ENCODE assay signal across 8 cellular contexts in genomic region chr20:63979549-63980316, GRCh38. TPM values are rescaled to one million over a fixed set of nuclear protein-coding genes. Genes with fewer than 3 reads are reported as not detected.
DNase-seq lines count a peak whose midpoint lies in the region; ATAC-seq and TF ChIP-seq lines count a peak whose summit lies in the region.

Gene SAMD10 (minus strand): TSS chr20:63979642. CDS start chr20:63979467, 175 bp downstream.

- peaks cover 83% of the 10 kb centered on the region for H3K36me3 Mint-ChIP-seq in Calu3 (ENCODE audit: insufficient read depth, unreplicated experiment)
- H3K36me3 Mint-ChIP-seq in activated B cell treated with CpG ODN at 0.5 μM for 24 hours (ENCODE audit: low read depth): peaks cover 30% of the 10 kb centered on the region

- 13 to 25% methylated on average over 17 to 39 of the region's 54 CpGs for WGBS in GM23248 (ENCODE audit: low coverage in 1 of 2, low lambda C conversion rate in 2 of 2, missing lambda C conversion rate in 2 of 2), 2 experiments

- no peaks in the 10 kb centered on the region for H3F3A ChIP-seq in GM23248 (ENCODE audit: insufficient read depth)

- CTCF ChIA-PET in Calu3 (lab: Charles Lee): interaction anchor here (0.5 to 2.5 kb wide), 8 partner anchors 23 to 707 kb away, joined by 3 to 26 read pairs (median 8); partner anchors contain the start of genes ARFGAP1, PTK6 and UCKL1
- CTCF ChIA-PET in activated B cell treated with CpG ODN at 0.5 μM for 24 hours (lab: Charles Lee): interaction anchor here (0.8 to 2.3 kb wide), 10 partner anchors 16 to 442 kb away, joined by 3 to 19 read pairs (median 4); partner anchors contain the start of genes ARFRP1, LKAAEAR1, PTK6 and TPD52L2

- H3K36me3 ChIP-seq in GM23248 (ENCODE audit: low read depth): peaks cover 11% of the 10 kb centered on the region; the same call in 1 of the 2 replicates
- H3K36me3 ChIP-seq in lower lobe of right lung: peaks cover 21% of the 10 kb centered on the region

- H3K4me3 ChIP-seq in GM23248 (peak within 1 kb of the TSS; percentile 56), lower lobe of right lung (peak within 1 kb of the TSS; percentile 91)

- in situ Hi-C loops in GM23248 (cut with MboI): no loop called here

- DNase-seq in Calu3: peak; percentile 81
- peak; percentile 33 for DNase-seq in GM23248
- DNase-seq in NCI-H1694 treated with DMSO at 0.1 percent for 48 hours (lab: John Stamatoyannopoulos, UW): peak; percentile 61
- peak; percentile 67 for DNase-seq in activated B cell treated with CpG ODN at 0.5 μM for 24 hours
- peak; percentile 58 for DNase-seq in central memory CD4-positive, alpha-beta T cell
- DNase-seq in lower lobe of right lung: no peak
- DNase-seq in stimulated activated CD8-positive, alpha-beta memory T cell treated with anti-CD3 and anti-CD28 coated beads, Interleukin-15, amount 100 ng/mL, for 1 hour (ENCODE audit: low read depth): peak; percentile 38

- H3K9me3 Mint-ChIP-seq in Calu3 (ENCODE audit: low read depth, unreplicated experiment) (no peaks in the 10 kb centered on the region), activated B cell treated with CpG ODN at 0.5 μM for 24 hours (no peaks in the 10 kb centered on the region)

- H3K27me3 ChIP-seq in GM23248 (replicated peaks; ENCODE audit: insufficient read depth): no peaks in the 10 kb centered on the region
- no peaks in the 10 kb centered on the region for H3K27me3 ChIP-seq in lower lobe of right lung (ENCODE audit: low read depth)

- H3K4me1 ChIP-seq in GM23248 (ENCODE audit: insufficient read depth) (peaks cover 14% of the 10 kb centered on the region), lower lobe of right lung (peaks cover 44% of the 10 kb centered on the region)

- H3K4me3 Mint-ChIP-seq in Calu3 (ENCODE audit: low read depth, unreplicated experiment) (peak within 1 kb of the TSS; percentile 81), activated B cell treated with CpG ODN at 0.5 μM for 24 hours (peak within 1 kb of the TSS; percentile 92)

- H3K9me2 ChIP-seq in GM23248 (ENCODE audit: insufficient read depth): no peaks in the 10 kb centered on the region

- H3K4me2 ChIP-seq in GM23248 (ENCODE audit: unreplicated experiment): peak within 1 kb of the TSS; percentile 74

- peak within 1 kb of the TSS; percentile 84 for H2AFZ ChIP-seq in GM23248

- H3K27ac ChIP-seq in GM23248 (no peak within 1 kb of the TSS), lower lobe of right lung (peak within 1 kb of the TSS; percentile 86)

- peaks cover 53% of the 10 kb centered on the region for H3K4me1 Mint-ChIP-seq in Calu3 (ENCODE audit: low read depth, unreplicated experiment)
- H3K4me1 Mint-ChIP-seq in activated B cell treated with CpG ODN at 0.5 μM for 24 hours: peaks cover 50% of the 10 kb centered on the region

- POLR2A ChIA-PET in activated B cell treated with CpG ODN at 0.5 μM for 24 hours (lab: Charles Lee): interaction anchor here (0.8 to 3.9 kb wide), 15 partner anchors 24 to 459 kb away, joined by 3 to 28 read pairs (median 6); partner anchors contain the start of genes ARFRP1, OPRL1, PPDPF and PTK6

- H3K9me3 ChIP-seq in GM23248 (ENCODE audit: low read depth) (no peaks in the 10 kb centered on the region), lower lobe of right lung (no peaks in the 10 kb centered on the region)

- BruUV-seq in Calu3 (replicated peaks; lab: Mats Ljungman, UMichigan): no TSS peak

- peaks cover 36% of the 10 kb centered on the region for H3K79me2 ChIP-seq in GM23248 (ENCODE audit: insufficient read depth)

- intact Hi-C loops in Calu3 (cut with micrococcal nuclease; ENCODE audit: unreplicated experiment) (no loop called here), activated B cell treated with CpG ODN at 0.5 μM for 24 hours (cut with micrococcal nuclease) (loop anchor here (1.0 to 5.0 kb wide), 5 partner anchors 59 to 459 kb away; partner anchors contain the start of genes PPDPF, RGS19 and RTEL1), lower lobe of right lung (cut with DNase I) (no loop called here)

- peak; percentile 68 for TF ChIP-seq CTCF in Calu3 (IDR thresholded peaks at IDR 0.05; ENCODE audit: unreplicated experiment)
- no peak for TF ChIP-seq CTCF in activated B cell treated with CpG ODN at 0.5 μM for 24 hours (IDR thresholded peaks at IDR 0.05)
- no peak for TF ChIP-seq CTCF in lower lobe of right lung (IDR thresholded peaks at IDR 0.05)

- H4K20me1 ChIP-seq in GM23248 (ENCODE audit: insufficient read depth): no peaks in the 10 kb centered on the region

- H3K27ac Mint-ChIP-seq in Calu3 (ENCODE audit: unreplicated experiment) (peak within 1 kb of the TSS; percentile 87), activated B cell treated with CpG ODN at 0.5 μM for 24 hours (peak within 1 kb of the TSS; percentile 94)

- H3K27me3 Mint-ChIP-seq in Calu3 (ENCODE audit: unreplicated experiment) (no peaks in the 10 kb centered on the region), activated B cell treated with CpG ODN at 0.5 μM for 24 hours (no peaks in the 10 kb centered on the region)

- ATAC-seq in activated B cell treated with CpG ODN at 0.5 μM for 24 hours (ENCODE audit: low read depth) (peak; percentile 52), lower lobe of right lung (peak; percentile 17 to 27), GM18858 (IDR thresholded peaks at IDR 0.05; ENCODE audit: unreplicated experiment) (no peak)

- H3K9ac ChIP-seq in GM23248: no peak within 1 kb of the TSS

RNA-seq across cellular contexts. Expression of gene SAMD10, which starts in this region (rescaled TPM):
- total RNA-seq in Calu3 (2022): 23.6 and 23.7 TPM in 2 replicates
- total RNA-seq in GM23248 (2014; rRNA removed; shearing (Covaris generic)): 0.38 and 1.3 TPM in 2 replicates
- 1.3 and 1.7 TPM in 2 replicates for polyA plus RNA-seq in GM23248 (2016; fragmentation: Nextera tagmentation; extraction: Ambion mirVana)
- total RNA-seq in activated B cell treated with CpG ODN at 0.5 μM for 24 hours: 6.8 and 9.0 TPM in 2 replicates
- 3.6 TPM for total RNA-seq in lower lobe of right lung
